2 cellular contexts compared by ENCODE assay signal in the genomic region with DNA sequence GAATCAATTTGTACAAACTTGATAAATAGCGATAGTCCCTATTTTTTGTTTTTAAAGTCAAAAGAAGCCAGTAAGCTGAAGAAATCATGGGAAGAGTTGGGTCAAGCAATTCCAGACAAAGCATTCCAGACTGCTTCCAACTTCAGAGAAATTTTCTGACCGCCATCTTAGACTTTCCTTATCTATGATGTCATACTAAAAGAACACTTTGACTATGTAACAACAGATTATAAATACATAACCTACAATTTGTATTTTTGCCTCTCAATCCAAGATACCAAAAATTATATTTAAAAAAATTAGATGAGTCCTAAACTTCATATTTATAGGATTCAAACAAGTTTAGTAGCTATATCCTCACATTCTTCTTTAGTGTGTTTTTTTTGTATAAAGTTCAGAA.
TF ChIP-seq lines count a peak whose summit lies in the region.

No MANE protein-coding gene starts in this region.

TF ChIP-seq in HepG2, 621 proteins besides CTCF, POLR2A, EP300 and RAD21:
- TF ChIP-seq ATF7 (IDR thresholded peaks at IDR 0.05) (peak; percentile 82), ATF7 (CRISPR knock-in tag; IDR thresholded peaks at IDR 0.05) (no peak), CBFB (CRISPR knock-in tag; IDR thresholded peaks at IDR 0.05) (no peak), NKX3-1 (CRISPR knock-in tag; IDR thresholded peaks at IDR 0.05) (no peak), AHR (CRISPR knock-in tag; IDR thresholded peaks at IDR 0.05) (no peak), NFE2L1 (CRISPR knock-in tag; IDR thresholded peaks at IDR 0.05; ENCODE audit: borderline replicate concordance) (no peak), TEAD3 (CRISPR knock-in tag; optimal IDR thresholded peaks at IDR 0.05; ENCODE audit: borderline replicate concordance) (no peak)
- TF ChIP-seq, protein P1, sequence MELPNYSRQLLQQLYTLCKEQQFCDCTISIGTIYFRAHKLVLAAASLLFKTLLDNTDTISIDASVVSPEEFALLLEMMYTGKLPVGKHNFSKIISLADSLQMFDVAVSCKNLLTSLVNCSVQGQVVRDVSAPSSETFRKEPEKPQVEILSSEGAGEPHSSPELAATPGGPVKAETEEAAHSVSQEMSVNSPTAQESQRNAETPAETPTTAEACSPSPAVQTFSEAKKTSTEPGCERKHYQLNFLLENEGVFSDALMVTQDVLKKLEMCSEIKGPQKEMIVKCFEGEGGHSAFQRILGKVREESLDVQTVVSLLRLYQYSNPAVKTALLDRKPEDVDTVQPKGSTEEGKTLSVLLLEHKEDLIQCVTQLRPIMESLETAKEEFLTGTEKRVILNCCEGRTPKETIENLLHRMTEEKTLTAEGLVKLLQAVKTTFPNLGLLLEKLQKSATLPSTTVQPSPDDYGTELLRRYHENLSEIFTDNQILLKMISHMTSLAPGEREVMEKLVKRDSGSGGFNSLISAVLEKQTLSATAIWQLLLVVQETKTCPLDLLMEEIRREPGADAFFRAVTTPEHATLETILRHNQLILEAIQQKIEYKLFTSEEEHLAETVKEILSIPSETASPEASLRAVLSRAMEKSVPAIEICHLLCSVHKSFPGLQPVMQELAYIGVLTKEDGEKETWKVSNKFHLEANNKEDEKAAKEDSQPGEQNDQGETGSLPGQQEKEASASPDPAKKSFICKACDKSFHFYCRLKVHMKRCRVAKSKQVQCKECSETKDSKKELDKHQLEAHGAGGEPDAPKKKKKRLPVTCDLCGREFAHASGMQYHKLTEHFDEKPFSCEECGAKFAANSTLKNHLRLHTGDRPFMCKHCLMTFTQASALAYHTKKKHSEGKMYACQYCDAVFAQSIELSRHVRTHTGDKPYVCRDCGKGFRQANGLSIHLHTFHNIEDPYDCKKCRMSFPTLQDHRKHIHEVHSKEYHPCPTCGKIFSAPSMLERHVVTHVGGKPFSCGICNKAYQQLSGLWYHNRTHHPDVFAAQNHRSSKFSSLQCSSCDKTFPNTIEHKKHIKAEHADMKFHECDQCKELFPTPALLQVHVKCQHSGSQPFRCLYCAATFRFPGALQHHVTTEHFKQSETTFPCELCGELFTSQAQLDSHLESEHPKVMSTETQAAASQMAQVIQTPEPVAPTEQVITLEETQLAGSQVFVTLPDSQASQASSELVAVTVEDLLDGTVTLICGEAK (IDR thresholded peaks at IDR 0.05), result no peak
- TF ChIP-seq, protein P1 (CRISPR knock-in tag; IDR thresholded peaks at IDR 0.05), result no peak
- TF ChIP-seq, protein P2, sequence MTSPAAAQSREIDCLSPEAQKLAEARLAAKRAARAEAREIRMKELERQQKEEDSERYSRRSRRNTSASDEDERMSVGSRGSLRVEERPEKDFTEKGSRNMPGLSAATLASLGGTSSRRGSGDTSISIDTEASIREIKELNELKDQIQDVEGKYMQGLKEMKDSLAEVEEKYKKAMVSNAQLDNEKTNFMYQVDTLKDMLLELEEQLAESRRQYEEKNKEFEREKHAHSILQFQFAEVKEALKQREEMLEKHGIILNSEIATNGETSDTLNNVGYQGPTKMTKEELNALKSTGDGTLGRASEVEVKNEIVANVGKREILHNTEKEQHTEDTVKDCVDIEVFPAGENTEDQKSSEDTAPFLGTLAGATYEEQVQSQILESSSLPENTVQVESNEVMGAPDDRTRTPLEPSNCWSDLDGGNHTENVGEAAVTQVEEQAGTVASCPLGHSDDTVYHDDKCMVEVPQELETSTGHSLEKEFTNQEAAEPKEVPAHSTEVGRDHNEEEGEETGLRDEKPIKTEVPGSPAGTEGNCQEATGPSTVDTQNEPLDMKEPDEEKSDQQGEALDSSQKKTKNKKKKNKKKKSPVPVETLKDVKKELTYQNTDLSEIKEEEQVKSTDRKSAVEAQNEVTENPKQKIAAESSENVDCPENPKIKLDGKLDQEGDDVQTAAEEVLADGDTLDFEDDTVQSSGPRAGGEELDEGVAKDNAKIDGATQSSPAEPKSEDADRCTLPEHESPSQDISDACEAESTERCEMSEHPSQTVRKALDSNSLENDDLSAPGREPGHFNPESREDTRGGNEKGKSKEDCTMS (CRISPR knock-in tag; conservative IDR thresholded peaks at IDR 0.05), result no peak

TF ChIP-seq in HEK293, 187 proteins besides CTCF, POLR2A, EP300 and RAD21:
- TF ChIP-seq GLIS1 (tag by site-specific recombination; IDR thresholded peaks at IDR 0.05), result no peak
- TF ChIP-seq, protein P3, sequence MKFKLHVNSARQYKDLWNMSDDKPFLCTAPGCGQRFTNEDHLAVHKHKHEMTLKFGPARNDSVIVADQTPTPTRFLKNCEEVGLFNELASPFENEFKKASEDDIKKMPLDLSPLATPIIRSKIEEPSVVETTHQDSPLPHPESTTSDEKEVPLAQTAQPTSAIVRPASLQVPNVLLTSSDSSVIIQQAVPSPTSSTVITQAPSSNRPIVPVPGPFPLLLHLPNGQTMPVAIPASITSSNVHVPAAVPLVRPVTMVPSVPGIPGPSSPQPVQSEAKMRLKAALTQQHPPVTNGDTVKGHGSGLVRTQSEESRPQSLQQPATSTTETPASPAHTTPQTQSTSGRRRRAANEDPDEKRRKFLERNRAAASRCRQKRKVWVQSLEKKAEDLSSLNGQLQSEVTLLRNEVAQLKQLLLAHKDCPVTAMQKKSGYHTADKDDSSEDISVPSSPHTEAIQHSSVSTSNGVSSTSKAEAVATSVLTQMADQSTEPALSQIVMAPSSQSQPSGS (tag by site-specific recombination; IDR thresholded peaks at IDR 0.05; ENCODE audit: low read depth), result peak; percentile 54; the same call in 1 of the 2 replicates
